Comparison of ENCODE assay signal across 12 cellular contexts in the genomic region with DNA sequence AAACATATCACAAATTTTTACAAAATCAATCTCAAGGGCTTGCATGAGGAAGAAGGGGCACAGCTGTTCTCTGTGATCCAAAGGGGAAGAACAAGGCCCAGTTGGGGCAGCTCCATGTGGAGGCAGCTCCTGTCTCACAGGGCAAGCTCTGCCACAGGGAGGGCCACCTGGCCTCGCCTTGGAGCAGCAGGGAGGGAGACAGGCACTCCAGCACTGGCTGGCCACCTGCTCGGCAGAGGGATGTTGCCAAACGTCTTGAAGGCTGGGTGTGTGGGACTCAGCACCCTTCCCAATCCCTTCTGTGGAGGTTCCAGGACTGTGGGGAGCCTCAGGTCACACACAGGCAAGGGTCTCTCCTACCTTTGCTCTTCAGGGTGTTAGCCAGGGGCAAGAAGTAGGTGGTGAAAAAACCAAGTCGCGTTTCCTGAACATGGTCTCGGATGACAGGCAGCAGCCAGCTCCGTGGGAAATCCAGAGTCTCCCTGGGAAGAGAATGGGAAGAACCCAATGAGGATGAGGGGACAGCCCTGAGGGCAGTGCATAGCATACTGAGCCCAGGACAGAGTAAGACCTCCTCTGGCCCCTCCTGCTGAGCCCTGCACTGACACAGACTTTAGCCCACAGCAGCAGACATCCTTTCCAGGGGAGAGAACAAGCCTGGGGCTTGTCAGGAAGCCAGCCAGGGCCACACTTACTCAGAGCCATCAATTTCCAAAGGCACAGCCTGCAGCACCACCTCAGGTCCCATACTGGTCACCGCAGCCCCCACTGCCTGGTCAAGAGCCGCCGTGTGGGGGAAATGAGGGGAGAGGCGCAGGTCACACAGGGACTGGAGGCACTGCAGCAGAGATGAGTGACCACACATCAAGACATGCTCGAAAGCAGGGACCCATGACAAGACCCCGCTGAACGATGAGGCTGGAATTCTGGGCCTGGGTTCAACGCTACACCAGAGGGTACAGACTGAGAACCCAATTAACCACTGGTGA.
"Had no signal": no experiment of that assay in that cellular context is flagged by ENCODE, and none has a peak within 500 bp of the region (broad histone marks: within the 10 kb centered on the region; RNA-seq: fewer than 3 reads in every experiment).

No MANE protein-coding gene starts in this region.

- H3K4me3 Mint-ChIP-seq: activated naive CD8-positive, alpha-beta T cell treated with anti-CD3 and anti-CD28 coated beads, Interleukin-2, amount 10 ng/mL, durations not matched to agents 7 days and 5 days; activated T-cell treated with anti-CD3 and anti-CD28 coated beads, Interleukin-2, amount 50 U/mL, for 72 hours; memory B cell had no signal

- H3K36me3 ChIP-seq: cardiac muscle cell had no signal

- H3K9me3 Mint-ChIP-seq: activated naive CD8-positive, alpha-beta T cell treated with anti-CD3 and anti-CD28 coated beads, Interleukin-2, amount 10 ng/mL, durations not matched to agents 7 days and 5 days; activated T-cell treated with anti-CD3 and anti-CD28 coated beads, Interleukin-2, amount 50 U/mL, for 72 hours; memory B cell had no signal

- H3K9me3 ChIP-seq: heart left ventricle, left ventricle myocardium inferior, pancreas, vagina had no signal

- DNase-seq: activated CD4-positive, alpha-beta T cell treated with anti-CD3 and anti-CD28 coated beads, Interleukin-2, amount 50 U/mL, for 4 hours; activated gamma-delta T cell treated with Interleukin-2 at 50 U/mL for 16 hours; activated naive CD8-positive, alpha-beta T cell treated with anti-CD3 and anti-CD28 coated beads, Interleukin-2, amount 10 ng/mL, durations not matched to agents 7 days and 5 days; activated T-cell treated with anti-CD3 and anti-CD28 coated beads, Interleukin-2, amount 50 U/mL, for 72 hours; foreskin melanocyte; heart left ventricle; kidney; left ventricle myocardium inferior; pancreas had no signal

- H3K27ac Mint-ChIP-seq: activated naive CD8-positive, alpha-beta T cell treated with anti-CD3 and anti-CD28 coated beads, Interleukin-2, amount 10 ng/mL, durations not matched to agents 7 days and 5 days; activated T-cell treated with anti-CD3 and anti-CD28 coated beads, Interleukin-2, amount 50 U/mL, for 72 hours; memory B cell had no signal

- H3K27ac ChIP-seq: cardiac muscle cell, heart left ventricle, left ventricle myocardium inferior, pancreas, vagina had no signal

- H3K4me1 ChIP-seq: left ventricle myocardium inferior, pancreas, vagina had no signal

- H3K4me1 Mint-ChIP-seq: memory B cell had no signal

- H3K4me3 ChIP-seq: cardiac muscle cell, heart left ventricle, left ventricle myocardium inferior, pancreas, vagina had no signal

- H3K27me3 Mint-ChIP-seq: activated naive CD8-positive, alpha-beta T cell treated with anti-CD3 and anti-CD28 coated beads, Interleukin-2, amount 10 ng/mL, durations not matched to agents 7 days and 5 days; memory B cell had no signal

- ATAC-seq: activated T-cell treated with anti-CD3 and anti-CD28 coated beads, Interleukin-2, amount 50 U/mL, for 72 hours; heart left ventricle; pancreas had no signal

- H3K27me3 ChIP-seq: cardiac muscle cell, heart left ventricle, pancreas, vagina had no signal
